ENCODE assay signal across 8 cellular contexts in the genomic region with DNA sequence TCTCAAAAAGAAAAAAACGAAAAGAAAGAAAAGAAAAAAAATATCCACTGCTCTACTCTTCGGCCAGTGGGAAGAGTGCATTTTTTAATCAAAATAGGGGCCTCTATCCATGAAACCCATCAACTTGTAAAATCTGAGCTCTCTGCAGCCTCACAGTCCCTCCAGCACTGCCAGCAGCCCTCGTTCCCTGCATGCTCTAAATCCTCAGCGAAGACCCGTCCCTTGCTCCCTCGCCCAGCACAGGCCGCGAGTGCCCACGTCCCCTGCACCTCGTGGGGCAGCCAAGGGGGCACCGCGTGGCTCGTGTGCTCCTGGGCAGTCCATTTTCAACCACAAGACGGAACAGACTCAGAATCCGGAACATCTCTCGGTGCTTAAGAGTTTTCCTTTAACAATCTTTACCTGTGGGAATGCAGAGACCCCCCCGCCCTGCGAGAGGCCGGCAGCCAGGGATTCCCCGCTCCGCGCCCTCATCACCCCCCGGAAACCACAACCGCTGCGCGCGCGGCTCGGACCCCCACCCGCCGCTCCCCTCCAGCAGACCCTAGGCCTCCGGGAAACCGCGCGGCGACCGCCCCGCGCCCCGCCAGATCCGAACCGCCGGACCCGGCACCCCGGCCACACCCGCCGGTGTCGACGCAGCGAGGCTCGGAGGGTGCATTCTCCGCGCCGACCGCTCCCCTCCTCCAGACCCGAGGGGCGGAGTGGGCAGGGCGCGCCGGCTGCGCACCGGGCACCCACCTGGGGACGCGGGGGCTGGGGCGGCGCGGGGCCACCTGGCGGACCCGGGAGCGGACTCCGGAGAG. TPM values are rescaled to one million over a fixed set of nuclear protein-coding genes. Genes with fewer than 3 reads are reported as not detected.
DNase-seq lines count a peak whose midpoint lies in the region; ATAC-seq and TF ChIP-seq lines count a peak whose summit lies in the region.

No MANE protein-coding gene starts in this region.

- no peaks in the 10 kb centered on the region for H3K36me3 ChIP-seq in PC-9 (ENCODE audit: low read depth)
- H3K36me3 ChIP-seq in osteoblast (ENCODE audit: insufficient read depth, low read length), result no peaks in the 10 kb centered on the region

- no peak for ATAC-seq in Right ventricle myocardium inferior
- ATAC-seq in left ventricle myocardium superior, result no peak
- no peak for ATAC-seq in GM21723 (IDR thresholded peaks at IDR 0.05; ENCODE audit: unreplicated experiment)
- no peak for ATAC-seq in GM18505 (IDR thresholded peaks at IDR 0.05; ENCODE audit: unreplicated experiment)

- H3K27ac ChIP-seq in PC-9 (no peak overlapping the region), osteoblast (ENCODE audit: low read depth, low read length) (no peak overlapping the region)

- no peaks in the 10 kb centered on the region for H3K9me3 Mint-ChIP-seq in endothelial cell (ENCODE audit: unreplicated experiment)

- H3K4me1 Mint-ChIP-seq in endothelial cell (ENCODE audit: unreplicated experiment), result peaks cover 15% of the 10 kb centered on the region

- H2AFZ ChIP-seq in PC-9, result peak overlapping the region; percentile 74
- peak overlapping the region; percentile 88 for H2AFZ ChIP-seq in osteoblast (ENCODE audit: low read length)

- peak overlapping the region; percentile 98 for H3K4me3 Mint-ChIP-seq in endothelial cell (ENCODE audit: unreplicated experiment)

- H3F3A ChIP-seq in PC-9 (ENCODE audit: insufficient read depth, low read depth), result peaks cover 4% of the 10 kb centered on the region; the same call in 1 of the 2 replicates

- H3K9me3 ChIP-seq in PC-9 (ENCODE audit: insufficient read depth, low read depth), result no peaks in the 10 kb centered on the region
- no peaks in the 10 kb centered on the region for H3K9me3 ChIP-seq in osteoblast (ENCODE audit: low read depth, low read length)

- H3K4me2 ChIP-seq in PC-9 (peak overlapping the region; percentile 100), osteoblast (ENCODE audit: insufficient read depth, low read length) (peak overlapping the region; percentile 80)

- H3K4me1 ChIP-seq in PC-9 (replicated peaks; ENCODE audit: insufficient read depth) (peaks cover 10% of the 10 kb centered on the region; the same call in 1 of the 2 replicates), osteoblast (ENCODE audit: insufficient read depth, low read length) (peaks cover 10% of the 10 kb centered on the region)

- no peak overlapping the region for H3K27ac Mint-ChIP-seq in endothelial cell (ENCODE audit: unreplicated experiment)

- H3K79me2 ChIP-seq in PC-9 (ENCODE audit: low read depth) (peaks cover 53% of the 10 kb centered on the region), osteoblast (ENCODE audit: insufficient read depth, low read length) (peaks cover 53% of the 10 kb centered on the region)

- H3K36me3 Mint-ChIP-seq in endothelial cell (ENCODE audit: low read depth, unreplicated experiment), result no peaks in the 10 kb centered on the region

- intact Hi-C loops in Right ventricle myocardium inferior (cut with DNase I) (loop anchor here (10.0 kb wide), 1 partner anchor 70 kb away; no protein-coding TSS in a partner anchor), left ventricle myocardium superior (cut with micrococcal nuclease) (no loop called here), PC-9 (cut with micrococcal nuclease; ENCODE audit: unreplicated experiment) (no loop called here)

- no peak for TF ChIP-seq POLR2A in GM18505 (IDR thresholded peaks at IDR 0.05; ENCODE audit: borderline replicate concordance, extremely low read depth, insufficient read depth, insufficient read length)

- peak; percentile 79 for DNase-seq in Right ventricle myocardium inferior (ENCODE audit: missing footprints)
- no peak for DNase-seq in left ventricle myocardium superior
- no peak for DNase-seq in PC-9
- DNase-seq in endothelial cell (ENCODE audit: low spot score), result peak; percentile 7
- peak; percentile 85 for DNase-seq in osteoblast (ENCODE audit: insufficient read length, low spot score, missing footprints)
- no peak for DNase-seq in activated CD4-positive, CD25-positive, alpha-beta regulatory T cell (lab: John Stamatoyannopoulos, UW)

- CTCF ChIA-PET in PC-9 (lab: Charles Lee), result no interaction called here

- no TSS peak for BruUV-seq in PC-9 (replicated peaks; lab: Mats Ljungman, UMichigan)

- H3K27me3 Mint-ChIP-seq in endothelial cell (ENCODE audit: unreplicated experiment), result peaks cover 19% of the 10 kb centered on the region

- no peak for TF ChIP-seq CTCF in PC-9 (conservative IDR thresholded peaks at IDR 0.05)
- no peak for TF ChIP-seq CTCF in endothelial cell (IDR thresholded peaks at IDR 0.05; ENCODE audit: unreplicated experiment)
- TF ChIP-seq CTCF in osteoblast (IDR thresholded peaks at IDR 0.05; ENCODE audit: extremely low read depth, low read depth, low read length), result no peak

- H3K9me2 ChIP-seq in PC-9 (ENCODE audit: insufficient read depth), result no peaks in the 10 kb centered on the region

- H3K27me3 ChIP-seq in PC-9 (ENCODE audit: insufficient read depth, low read depth) (no peaks in the 10 kb centered on the region), osteoblast (ENCODE audit: insufficient read depth, low read length) (peaks cover 22% of the 10 kb centered on the region)

- H4K20me1 ChIP-seq in PC-9 (ENCODE audit: insufficient read depth), result peaks cover 50% of the 10 kb centered on the region
- peaks cover 30% of the 10 kb centered on the region for H4K20me1 ChIP-seq in osteoblast (ENCODE audit: insufficient read depth, low read length)

- POLR2A ChIA-PET in PC-9 (lab: Charles Lee; ENCODE audit: unreplicated experiment), result no interaction called here

- peak overlapping the region; percentile 89 for H3K4me3 ChIP-seq in PC-9
- peak overlapping the region; percentile 96 for H3K4me3 ChIP-seq in osteoblast (ENCODE audit: insufficient read depth, low read length)

RNA-seq across cellular contexts. Expression of a gene that starts 0.6 kb away (rescaled TPM):
- total RNA-seq in Right ventricle myocardium inferior (25.9 TPM), left ventricle myocardium superior (23.4 TPM), PC-9 (2021) (55.5 and 59.6 TPM in 2 replicates), endothelial cell (ENCODE audit: unreplicated experiment) (20.8 TPM), osteoblast (28.0 and 31.5 TPM in 2 replicates)

RNA-seq across cellular contexts. Expression of a gene that starts 1.3 kb away (rescaled TPM):
- total RNA-seq in Right ventricle myocardium inferior, result 12.5 TPM
- total RNA-seq in left ventricle myocardium superior, result 15.3 TPM
- total RNA-seq in PC-9 (2021), result 0.85 and 1.1 TPM in 2 replicates
- not detected for total RNA-seq in endothelial cell (ENCODE audit: unreplicated experiment)
- 0.59 and 0.72 TPM in 2 replicates for total RNA-seq in osteoblast

RNA-seq across cellular contexts. Expression of a gene that starts 17.3 kb away (rescaled TPM):
- total RNA-seq in Right ventricle myocardium inferior (23.8 TPM), left ventricle myocardium superior (24.8 TPM), PC-9 (2021) (21.3 and 26.7 TPM in 2 replicates), endothelial cell (ENCODE audit: unreplicated experiment) (5.3 TPM), osteoblast (8.3 and 12.4 TPM in 2 replicates)

RNA-seq across cellular contexts. Expression of a gene that starts 45.2 kb away (rescaled TPM):
- total RNA-seq in Right ventricle myocardium inferior (not detected), left ventricle myocardium superior (not detected), PC-9 (2021) (0.25 and 0.33 TPM in 2 replicates), endothelial cell (ENCODE audit: unreplicated experiment) (not detected), osteoblast (under 0.01 and 0.36 TPM in 2 replicates)

Comparison
In these comparisons a context has a peak if more than half of its experiments do, and no peak if none do; other contexts are left out.
1. DNase-seq: peak in Right ventricle myocardium inferior (single experiment), endothelial cell (single experiment) and osteoblast (single experiment); none in left ventricle myocardium superior (single experiment), PC-9 (0 of 2) and activated CD4-positive, CD25-positive, alpha-beta regulatory T cell (0 of 4).